8 cellular contexts compared by ENCODE assay signal in genomic region chr20:31605902-31606677, GRCh38. TPM values are rescaled to one million over a fixed set of nuclear protein-coding genes. Genes with fewer than 3 reads are reported as not detected.
A peak's percentile ranks its signal among the peaks of the same experiment; 100 is the strongest.
DNase-seq lines count a peak whose midpoint lies in the region; ATAC-seq and TF ChIP-seq lines count a peak whose summit lies in the region.

No MANE protein-coding gene starts in this region.

- H3K9me3 ChIP-seq in OCI-LY3 (ENCODE audit: insufficient read depth, low read length) = no peaks in the 10 kb centered on the region
- no peaks in the 10 kb centered on the region for H3K9me3 ChIP-seq in breast epithelium
- no peaks in the 10 kb centered on the region for H3K9me3 ChIP-seq in suprapubic skin

- no peak for TF ChIP-seq CTCF in GM12875 (IDR thresholded peaks at IDR 0.05; ENCODE audit: borderline replicate concordance, insufficient read depth, low read depth, low read length)
- TF ChIP-seq CTCF in OCI-LY3 (IDR thresholded peaks at IDR 0.05; ENCODE audit: low read depth, low read length) = 0 out of 2 replicates have a peak, but pooled peaks have one; percentile 5
- no peak for TF ChIP-seq CTCF in breast epithelium (IDR thresholded peaks at IDR 0.05)
- TF ChIP-seq CTCF in suprapubic skin (IDR thresholded peaks at IDR 0.05) = no peak

- no peak overlapping the region for H3K27ac ChIP-seq in OCI-LY3 (ENCODE audit: low read length)
- H3K27ac ChIP-seq in breast epithelium = peak overlapping the region; percentile 77 to 88
- H3K27ac ChIP-seq in suprapubic skin = peak overlapping the region; percentile 85

- TF ChIP-seq EP300 in suprapubic skin (IDR thresholded peaks at IDR 0.05) = no peak

- H3K27me3 ChIP-seq in OCI-LY3 (ENCODE audit: low read depth, low read length) = peaks cover 22% of the 10 kb centered on the region; the same call in 1 of the 2 replicates
- no peaks in the 10 kb centered on the region for H3K27me3 ChIP-seq in breast epithelium
- H3K27me3 ChIP-seq in suprapubic skin = no peaks in the 10 kb centered on the region

- TF ChIP-seq POLR2A in breast epithelium (IDR thresholded peaks at IDR 0.05) = no peak
- TF ChIP-seq POLR2A in suprapubic skin (IDR thresholded peaks at IDR 0.05) = no peak

- H3K9ac ChIP-seq in OCI-LY3 (ENCODE audit: low read length) = peak overlapping the region; percentile 61

- peaks cover 24% of the 10 kb centered on the region for H3K4me1 ChIP-seq in OCI-LY3 (ENCODE audit: low read length)
- peaks cover 5 to 20% of the 10 kb centered on the region in 2 donors for H3K4me1 ChIP-seq in breast epithelium
- peaks cover 71% of the 10 kb centered on the region for H3K4me1 ChIP-seq in suprapubic skin

- intact Hi-C loops in breast epithelium (cut with DNase I; ENCODE audit: low total_unique reads) = loop anchor here (5.0 kb wide), 1 partner anchor 34 kb away; no protein-coding TSS in a partner anchor

- H3K4me3 ChIP-seq in GM12875 (ENCODE audit: low read depth, low read length) = peak overlapping the region; percentile 55
- peak overlapping the region; percentile 81 for H3K4me3 ChIP-seq in OCI-LY3 (ENCODE audit: low read length)
- peak overlapping the region; percentile 73 to 91 (median 73) for H3K4me3 ChIP-seq in breast epithelium
- peak overlapping the region; percentile 73 for H3K4me3 ChIP-seq in suprapubic skin

- H4K20me1 ChIP-seq in OCI-LY3 (ENCODE audit: insufficient read depth, low read length) = no peaks in the 10 kb centered on the region

- H3K4me2 ChIP-seq in OCI-LY3 (ENCODE audit: low read length) = peak overlapping the region; percentile 88

- DNase-seq in breast epithelium (ENCODE audit: low spot score in 2 of 2) (no peak), left kidney (ENCODE audit: low read depth, low spot score) (peak; percentile 67), suprapubic skin (ENCODE audit: low spot score in 2 of 2) (peak in 1 of 2 donors; percentile 78)
- DNase-seq in activated effector memory CD4-positive, alpha-beta T cell treated with Interleukin-2 at 50 U/mL for 16 hours = no peak

- 4% methylated on average over 34 of the region's 39 CpGs for WGBS in suprapubic skin

- H3K79me2 ChIP-seq in OCI-LY3 (ENCODE audit: low read length) = no peaks in the 10 kb centered on the region

- H3K36me3 ChIP-seq in OCI-LY3 (replicated peaks; ENCODE audit: low read depth, low read length) = no peaks in the 10 kb centered on the region
- H3K36me3 ChIP-seq in breast epithelium = no peaks in the 10 kb centered on the region
- H3K36me3 ChIP-seq in suprapubic skin = no peaks in the 10 kb centered on the region

- ATAC-seq in HG02970 (IDR thresholded peaks at IDR 0.05; ENCODE audit: low FRiP score, unreplicated experiment) = no peak
- ATAC-seq in HG02885 (IDR thresholded peaks at IDR 0.05; ENCODE audit: poor library complexity, unreplicated experiment) = no peak

- peak overlapping the region; percentile 55; the same call in 1 of the 2 replicates for H2AFZ ChIP-seq in OCI-LY3 (ENCODE audit: low read depth, low read length)

RNA-seq across cellular contexts. Expression of gene ID1, which starts 1.0 kb away (rescaled TPM):
- total RNA-seq in breast epithelium = 100 to 1,000 TPM; 156 to 407 (median 270) TPM
- 100 to 1,000 TPM; 335 to 766 (median 507) TPM for total RNA-seq in suprapubic skin

RNA-seq across cellular contexts. Expression of gene COX4I2, which starts 31.6 kb away (rescaled TPM):
- total RNA-seq in breast epithelium (1 to 10 TPM in 1 of 3 donors, not detected in 2; 5.3 TPM), suprapubic skin (1 to 10 TPM in 1 of 4 donors, not detected in 3; 2.7 TPM)
